17 cellular contexts compared by ENCODE assay signal in genomic region chr2:96546321-96546720, GRCh38. TPM values are rescaled to one million over a fixed set of nuclear protein-coding genes. Genes with fewer than 3 reads are reported as not detected.
DNase-seq lines count a peak whose midpoint lies in the region; ATAC-seq and TF ChIP-seq lines count a peak whose summit lies in the region.
"Had no signal": no experiment of that assay in that cellular context is flagged by ENCODE, and none has a peak within 500 bp of the region (broad histone marks: within the 10 kb centered on the region; RNA-seq: fewer than 3 reads in every experiment).

No MANE protein-coding gene starts in this region.

- no peak for TF ChIP-seq POLR2A in gastrocnemius medialis (IDR thresholded peaks at IDR 0.05)

- H3K4me1 Mint-ChIP-seq in activated naive CD4-positive, alpha-beta T cell treated with anti-CD3 and anti-CD28 coated beads, Interleukin-2, amount 10 ng/mL, durations not matched to agents 7 days and 5 days: peaks cover 56% of the 10 kb centered on the region
- H3K4me1 Mint-ChIP-seq in T-helper 17 cell (peaks cover 47% of the 10 kb centered on the region), chondrocyte (ENCODE audit: low read depth) (peaks cover 25% of the 10 kb centered on the region), Calu3 (ENCODE audit: low read depth, unreplicated experiment) (no peaks in the 10 kb centered on the region)

- in situ Hi-C loops in gastrocnemius medialis (cut with MboI; ENCODE audit: low sequenced_read_pairs in 4 of 4): loop anchor here in 1 of 4 donors (25.0 kb wide), 1 partner anchor 1116 kb away; the partner anchor contains the start of genes ACTR1B and C2orf92

- H3K27me3 ChIP-seq in upper lobe of right lung: no peaks in the 10 kb centered on the region
- H3K27me3 ChIP-seq in gastrocnemius medialis: no peaks in the 10 kb centered on the region

- BruUV-seq in Calu3 (replicated peaks; lab: Mats Ljungman, UMichigan): no TSS peak

- CTCF ChIA-PET in activated naive CD4-positive, alpha-beta T cell treated with anti-CD3 and anti-CD28 coated beads, Interleukin-2, amount 10 ng/mL, durations not matched to agents 7 days and 5 days (lab: Charles Lee): no interaction called here
- CTCF ChIA-PET in Calu3 (lab: Charles Lee): no interaction called here

- DNase-seq in activated naive CD4-positive, alpha-beta T cell treated with anti-CD3 and anti-CD28 coated beads, Interleukin-2, amount 10 ng/mL, durations not matched to agents 7 days and 5 days: no peak
- DNase-seq in activated naive CD4-positive, alpha-beta T cell treated with Interleukin-2 at 50 U/mL for 16 hours: no peak
- DNase-seq in T-helper 17 cell: no peak
- peak; percentile 61 for DNase-seq in chondrocyte (ENCODE audit: low spot score)
- DNase-seq in upper lobe of right lung: peak; percentile 30
- no peak for DNase-seq in gastrocnemius medialis
- no peak for DNase-seq in Calu3
- DNase-seq in medulla oblongata (ENCODE audit: extremely low spot score): no peak
- DNase-seq: DMS79 treated with DMSO at 0.1 percent for 48 hours; effector CD8-positive, alpha-beta T cell; H9; NCI-H1417 treated with DMSO at 0.1 percent for 48 hours; NCI-H345; occipital lobe; stimulated activated naive CD4-positive, alpha-beta T cell treated with Interleukin-2 at 50 U/mL for 16 hours had no signal

- ATAC-seq in T-helper 17 cell: peak; percentile 7
- ATAC-seq in upper lobe of right lung: no peak
- no peak for ATAC-seq in gastrocnemius medialis

- H3K27ac ChIP-seq in upper lobe of right lung (no peak overlapping the region), gastrocnemius medialis (no peak overlapping the region)
- H3K27ac ChIP-seq: SK-N-MC had no signal

- H3K4me1 ChIP-seq in upper lobe of right lung (peaks cover 16% of the 10 kb centered on the region), gastrocnemius medialis (peaks cover 26 to 36% of the 10 kb centered on the region in 2 donors)

- TF ChIP-seq CTCF in chondrocyte (IDR thresholded peaks at IDR 0.05) (no peak), upper lobe of right lung (IDR thresholded peaks at IDR 0.05) (no peak), gastrocnemius medialis (IDR thresholded peaks at IDR 0.05 in 4 of 5, conservative IDR thresholded peaks at IDR 0.05 in 1 of 5) (no peak), Calu3 (IDR thresholded peaks at IDR 0.05; ENCODE audit: unreplicated experiment) (no peak)

- intact Hi-C loops in upper lobe of right lung (cut with DNase I) (no loop called here), gastrocnemius medialis (cut with DNase I; ENCODE audit: low total_unique reads) (loop anchor here (5.0 kb wide), 1 partner anchor 256 kb away; no protein-coding TSS in a partner anchor), Calu3 (cut with micrococcal nuclease; ENCODE audit: unreplicated experiment) (loop anchor here (5.0 kb wide), 1 partner anchor 36 kb away; no protein-coding TSS in a partner anchor)

- peaks cover 9% of the 10 kb centered on the region for H3K27me3 Mint-ChIP-seq in activated naive CD4-positive, alpha-beta T cell treated with anti-CD3 and anti-CD28 coated beads, Interleukin-2, amount 10 ng/mL, durations not matched to agents 7 days and 5 days
- H3K27me3 Mint-ChIP-seq in T-helper 17 cell: no peaks in the 10 kb centered on the region
- no peaks in the 10 kb centered on the region for H3K27me3 Mint-ChIP-seq in chondrocyte (ENCODE audit: low read depth)
- H3K27me3 Mint-ChIP-seq in Calu3 (ENCODE audit: unreplicated experiment): no peaks in the 10 kb centered on the region

- H3K4me3 Mint-ChIP-seq in activated naive CD4-positive, alpha-beta T cell treated with anti-CD3 and anti-CD28 coated beads, Interleukin-2, amount 10 ng/mL, durations not matched to agents 7 days and 5 days: peak overlapping the region; percentile 41
- H3K4me3 Mint-ChIP-seq in T-helper 17 cell (peak overlapping the region; percentile 84), chondrocyte (ENCODE audit: unreplicated experiment) (no peak overlapping the region), Calu3 (ENCODE audit: low read depth, unreplicated experiment) (no peak overlapping the region)

- no peaks in the 10 kb centered on the region for H3K9me3 Mint-ChIP-seq in activated naive CD4-positive, alpha-beta T cell treated with anti-CD3 and anti-CD28 coated beads, Interleukin-2, amount 10 ng/mL, durations not matched to agents 7 days and 5 days
- no peaks in the 10 kb centered on the region for H3K9me3 Mint-ChIP-seq in chondrocyte (ENCODE audit: low read depth)
- H3K9me3 Mint-ChIP-seq in Calu3 (ENCODE audit: low read depth, unreplicated experiment): no peaks in the 10 kb centered on the region

- no peak overlapping the region for H3K4me3 ChIP-seq in upper lobe of right lung
- H3K4me3 ChIP-seq in gastrocnemius medialis: no peak overlapping the region
- H3K4me3 ChIP-seq: SK-N-MC had no signal

- peaks cover 48% of the 10 kb centered on the region for H3K36me3 ChIP-seq in upper lobe of right lung
- H3K36me3 ChIP-seq in gastrocnemius medialis: peaks cover 0 to 42% of the 10 kb centered on the region in 2 donors

- H3K27ac Mint-ChIP-seq in activated naive CD4-positive, alpha-beta T cell treated with anti-CD3 and anti-CD28 coated beads, Interleukin-2, amount 10 ng/mL, durations not matched to agents 7 days and 5 days: peak overlapping the region; percentile 45
- peak overlapping the region; percentile 85 for H3K27ac Mint-ChIP-seq in T-helper 17 cell
- no peak overlapping the region for H3K27ac Mint-ChIP-seq in chondrocyte (ENCODE audit: unreplicated experiment)
- no peak overlapping the region for H3K27ac Mint-ChIP-seq in Calu3 (ENCODE audit: unreplicated experiment)
- H3K27ac Mint-ChIP-seq: H9 had no signal

- no peaks in the 10 kb centered on the region for H3K9me3 ChIP-seq in T-helper 17 cell (ENCODE audit: control insufficient read depth, low read length, poor library complexity, severe bottlenecking)
- H3K9me3 ChIP-seq in upper lobe of right lung: no peaks in the 10 kb centered on the region
- no peaks in the 10 kb centered on the region for H3K9me3 ChIP-seq in gastrocnemius medialis

- H3K36me3 Mint-ChIP-seq in activated naive CD4-positive, alpha-beta T cell treated with anti-CD3 and anti-CD28 coated beads, Interleukin-2, amount 10 ng/mL, durations not matched to agents 7 days and 5 days: peaks cover 63% of the 10 kb centered on the region
- peaks cover 5% of the 10 kb centered on the region for H3K36me3 Mint-ChIP-seq in T-helper 17 cell (ENCODE audit: low read depth)
- peaks cover 7% of the 10 kb centered on the region for H3K36me3 Mint-ChIP-seq in chondrocyte (ENCODE audit: low read depth)
- peaks cover 5% of the 10 kb centered on the region for H3K36me3 Mint-ChIP-seq in Calu3 (ENCODE audit: insufficient read depth, unreplicated experiment)

RNA-seq across cellular contexts. Expression of gene ARID5A, which starts 9.8 kb away (rescaled TPM):
- total RNA-seq in T-helper 17 cell: 100 to 1,000 TPM; 126 to 139 TPM
- total RNA-seq in chondrocyte: 7.5 to 14.4 TPM (median 12.9 TPM) in 3 replicates
- total RNA-seq in upper lobe of right lung: 32.8 TPM
- 100 to 1,000 TPM in 1 of 4 donors, 10 to 100 TPM in 1, 1 to 10 TPM in 2; 6.7 to 126 (median 30.5) TPM for total RNA-seq in gastrocnemius medialis
- 9.3 and 11.7 TPM in 2 replicates for total RNA-seq in Calu3 (2022)

RNA-seq across cellular contexts. Expression of gene NEURL3, which starts 41.2 kb away (rescaled TPM):
- under 1 TPM in 1 of 2 donors, not detected in 1; 0.44 TPM for total RNA-seq in T-helper 17 cell
- total RNA-seq in chondrocyte: not detected in 3 replicates
- 0.29 TPM for total RNA-seq in upper lobe of right lung
- not detected for total RNA-seq in gastrocnemius medialis
- 18.5 and 19.7 TPM in 2 replicates for total RNA-seq in Calu3 (2022)
- total RNA-seq: bronchial epithelial cell, H9 had no signal

Comparison
In these comparisons a context has a peak if more than half of its experiments do, and no peak if none do; other contexts are left out.
1. DNase-seq: peak in chondrocyte (single experiment) and upper lobe of right lung (single experiment); none in activated naive CD4-positive, alpha-beta T cell treated with anti-CD3 and anti-CD28 coated beads, Interleukin-2, amount 10 ng/mL, durations not matched to agents 7 days and 5 days (single experiment), activated naive CD4-positive, alpha-beta T cell treated with Interleukin-2 at 50 U/mL for 16 hours (single experiment), T-helper 17 cell (0 of 3), gastrocnemius medialis (0 of 2), Calu3 (single experiment) and medulla oblongata (single experiment).
2. H3K27ac Mint-ChIP-seq: peak in activated naive CD4-positive, alpha-beta T cell treated with anti-CD3 and anti-CD28 coated beads, Interleukin-2, amount 10 ng/mL, durations not matched to agents 7 days and 5 days (single experiment) and T-helper 17 cell (single experiment); none in chondrocyte (single experiment) and Calu3 (single experiment).
3. H3K4me3 Mint-ChIP-seq: peak in activated naive CD4-positive, alpha-beta T cell treated with anti-CD3 and anti-CD28 coated beads, Interleukin-2, amount 10 ng/mL, durations not matched to agents 7 days and 5 days (single experiment) and T-helper 17 cell (single experiment); none in chondrocyte (single experiment) and Calu3 (single experiment).
4. RNA of gene NEURL3, which starts 41.2 kb away (total RNA-seq): 18.5 to 19.7 TPM in Calu3; 0.44 TPM in T-helper 17 cell, 0.29 TPM in upper lobe of right lung (single experiment), not detected in chondrocyte and not detected in gastrocnemius medialis; every median in the first group is over 10 times any median in the second.